Comparison of ENCODE assay signal across 26 cellular contexts in the genomic region with DNA sequence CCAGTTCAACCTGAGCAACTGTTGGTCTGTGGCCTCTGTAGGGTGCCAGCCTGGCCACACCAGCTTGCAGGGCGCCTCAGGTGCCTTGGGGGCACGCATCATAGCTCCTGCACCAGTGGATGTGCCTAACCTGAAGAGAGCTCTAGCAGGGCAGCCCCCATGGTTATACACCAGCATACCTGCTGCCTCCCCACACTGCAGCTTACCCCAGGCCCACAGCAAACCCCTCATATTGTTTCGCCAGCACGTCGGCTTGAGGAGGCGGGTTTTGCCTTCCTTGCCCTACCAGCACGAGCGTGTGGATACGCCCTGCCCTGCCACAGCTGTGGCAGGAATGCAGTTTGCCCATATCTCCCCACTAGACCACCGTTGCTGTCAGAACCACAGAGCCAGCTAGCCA.
"Had no signal": no experiment of that assay in that cellular context is flagged by ENCODE, and none has a peak within 500 bp of the region (broad histone marks: within the 10 kb centered on the region; RNA-seq: fewer than 3 reads in every experiment).

No MANE protein-coding gene starts in this region.

- H3K27me3 ChIP-seq: adrenal gland, ascending aorta, breast epithelium, cardiac muscle cell, colonic mucosa, esophagus squamous epithelium, gastroesophageal sphincter had no signal

- H3K9me3 ChIP-seq: adrenal gland, ascending aorta, breast epithelium, colonic mucosa, gastroesophageal sphincter had no signal

- H3K36me3 ChIP-seq: adrenal gland, ascending aorta, breast epithelium, cardiac muscle cell, colonic mucosa, esophagus squamous epithelium, gastroesophageal sphincter had no signal

- H3K27ac ChIP-seq: adrenal gland, ascending aorta, breast epithelium, cardiac muscle cell, colonic mucosa, epithelial cell of prostate, esophagus squamous epithelium, gastroesophageal sphincter, VCaP had no signal

- H3K4me3 ChIP-seq: adrenal gland, ascending aorta, breast epithelium, cardiac muscle cell, colonic mucosa, esophagus squamous epithelium, gastroesophageal sphincter had no signal

- DNase-seq: activated CD4-positive, alpha-beta memory T cell treated with anti-CD3 and anti-CD28 coated beads, Interleukin-2, amount 10 ng/mL, durations not matched to agents 7 days and 5 days; activated CD4-positive, alpha-beta T cell treated with anti-CD3 and anti-CD28 coated beads for 1 hour; activated CD4-positive, alpha-beta T cell treated with anti-CD3 and anti-CD28 coated beads for 4 hours; activated CD4-positive, alpha-beta T cell treated with anti-CD3 and anti-CD28 coated beads, Interleukin-2, amount 10 ng/mL, durations not matched to agents 7 days and 5 days; activated CD4-positive, alpha-beta T cell treated with anti-CD3 and anti-CD28 coated beads, Interleukin-2, amount 50 U/mL, for 4 hours; activated CD8-positive, alpha-beta memory T cell treated with anti-CD3 and anti-CD28 coated beads, Interleukin-2, amount 50 U/mL, for 48 hours; activated gamma-delta T cell treated with Interleukin-2 at 50 U/mL for 16 hours; activated naive CD4-positive, alpha-beta T cell treated with anti-CD3 and anti-CD28 coated beads, Interleukin-2, amount 50 U/mL, for 16 hours; activated naive CD4-positive, alpha-beta T cell treated with Interleukin-2 at 50 U/mL for 16 hours; activated T-cell treated with anti-CD3 and anti-CD28 coated beads for 4 hours; activated T-cell treated with anti-CD3 and anti-CD28 coated beads, Interleukin-2, amount 50 U/mL, for 24 hours; activated T-cell treated with anti-CD3 and anti-CD28 coated beads, Interleukin-2, amount 50 U/mL, for 72 hours; adrenal gland; central memory CD4-positive, alpha-beta T cell; cerebellar nuclear complex; colonic mucosa; effector CD8-positive, alpha-beta T cell; esophagus squamous epithelium; foreskin melanocyte; T-helper 2 cell had no signal

- H3K4me1 ChIP-seq: adrenal gland, ascending aorta, breast epithelium, colonic mucosa, esophagus squamous epithelium, gastroesophageal sphincter had no signal
